In the genomic region with DNA sequence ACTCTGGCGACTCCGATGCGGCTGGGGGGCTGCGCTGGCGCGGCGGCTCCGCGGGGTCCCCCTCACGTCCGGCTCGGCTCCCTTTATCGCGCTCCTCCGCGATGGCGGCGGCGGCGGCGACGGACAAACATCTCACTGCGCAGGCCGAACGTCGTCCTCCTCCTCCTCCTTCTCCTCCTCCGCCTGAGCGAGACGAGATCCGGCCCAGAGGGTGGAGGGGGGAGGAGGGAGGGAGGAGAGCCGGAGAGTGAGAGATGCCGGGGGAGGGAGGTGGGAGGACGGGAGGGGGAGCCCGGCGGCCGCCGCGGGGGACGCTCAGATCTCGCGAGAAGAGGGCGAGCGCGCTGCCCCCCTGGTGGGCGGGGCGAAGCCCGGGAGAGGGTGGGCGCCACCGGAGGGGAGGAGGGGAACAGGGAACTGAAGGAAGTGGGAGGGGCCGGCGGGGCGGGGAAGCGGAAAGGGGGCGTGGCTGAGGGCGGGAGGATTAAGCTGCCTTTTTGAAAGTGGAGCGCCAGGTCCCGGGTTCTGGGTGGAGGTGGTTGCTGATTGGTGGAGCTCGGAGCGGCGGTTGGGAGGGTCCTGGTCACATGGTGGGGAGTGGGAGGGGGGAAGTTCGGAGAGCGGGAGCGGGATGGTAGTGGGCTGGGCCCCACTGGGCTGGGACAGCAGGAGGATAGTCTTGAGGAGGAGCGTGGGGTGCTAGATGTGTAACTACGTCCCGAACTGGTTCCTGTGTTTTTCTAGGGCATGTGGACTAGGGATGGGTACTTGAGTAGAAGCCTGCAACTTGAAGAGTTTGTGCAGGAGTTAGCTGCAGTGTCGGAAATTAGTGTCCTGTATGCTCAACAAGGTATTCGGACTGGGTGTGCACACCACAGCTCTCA, we compare ENCODE assay signal across 1 cellular context.
TF ChIP-seq lines count a peak whose summit lies in the region.

A gene (minus strand): TSS at position 159 of the 884 bp plus-strand sequence. CDS start 354 bp downstream, outside the sequence.

TF ChIP-seq in HepG2, 621 proteins besides CTCF, POLR2A, EP300 and RAD21 (continued from another document and continues in another):
- TF ChIP-seq, protein P1, sequence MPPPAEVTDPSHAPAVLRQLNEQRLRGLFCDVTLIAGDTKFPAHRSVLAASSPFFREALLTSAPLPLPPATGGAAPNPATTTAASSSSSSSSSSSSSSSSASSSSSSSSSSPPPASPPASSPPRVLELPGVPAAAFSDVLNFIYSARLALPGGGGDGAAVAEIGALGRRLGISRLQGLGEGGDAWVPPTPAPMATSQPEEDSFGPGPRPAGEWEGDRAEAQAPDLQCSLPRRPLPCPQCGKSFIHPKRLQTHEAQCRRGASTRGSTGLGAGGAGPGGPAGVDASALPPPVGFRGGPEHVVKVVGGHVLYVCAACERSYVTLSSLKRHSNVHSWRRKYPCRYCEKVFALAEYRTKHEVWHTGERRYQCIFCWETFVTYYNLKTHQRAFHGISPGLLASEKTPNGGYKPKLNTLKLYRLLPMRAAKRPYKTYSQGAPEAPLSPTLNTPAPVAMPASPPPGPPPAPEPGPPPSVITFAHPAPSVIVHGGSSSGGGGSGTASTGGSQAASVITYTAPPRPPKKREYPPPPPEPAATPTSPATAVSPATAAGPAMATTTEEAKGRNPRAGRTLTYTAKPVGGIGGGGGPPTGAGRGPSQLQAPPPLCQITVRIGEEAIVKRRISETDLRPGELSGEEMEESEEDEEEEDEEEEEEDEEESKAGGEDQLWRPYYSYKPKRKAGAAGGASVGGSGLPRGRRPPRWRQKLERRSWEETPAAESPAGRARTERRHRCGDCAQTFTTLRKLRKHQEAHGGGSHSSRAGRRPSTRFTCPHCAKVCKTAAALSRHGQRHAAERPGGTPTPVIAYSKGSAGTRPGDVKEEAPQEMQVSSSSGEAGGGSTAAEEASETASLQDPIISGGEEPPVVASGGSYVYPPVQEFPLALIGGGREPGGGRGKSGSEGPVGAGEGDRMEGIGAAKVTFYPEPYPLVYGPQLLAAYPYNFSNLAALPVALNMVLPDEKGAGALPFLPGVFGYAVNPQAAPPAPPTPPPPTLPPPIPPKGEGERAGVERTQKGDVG (CRISPR knock-in tag; IDR thresholded peaks at IDR 0.05; ENCODE audit: borderline replicate concordance), result peak; percentile 62; the same call in 1 of the 2 replicates
- TF ChIP-seq, protein P2, sequence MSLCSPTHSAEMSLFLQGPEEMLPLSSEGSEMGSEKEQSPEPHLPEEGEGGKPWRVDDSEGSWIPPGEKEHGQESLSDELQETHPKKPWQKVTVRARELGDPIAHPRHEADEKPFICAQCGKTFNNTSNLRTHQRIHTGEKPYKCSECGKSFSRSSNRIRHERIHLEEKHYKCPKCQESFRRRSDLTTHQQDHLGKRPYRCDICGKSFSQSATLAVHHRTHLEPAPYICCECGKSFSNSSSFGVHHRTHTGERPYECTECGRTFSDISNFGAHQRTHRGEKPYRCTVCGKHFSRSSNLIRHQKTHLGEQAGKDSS (CRISPR knock-in tag; IDR thresholded peaks at IDR 0.05; ENCODE audit: borderline replicate concordance, low read depth), result 0 out of 2 replicates have a peak, but pooled peaks have one; percentile 9
- peak; percentile 90 for TF ChIP-seq SAP130 (CRISPR knock-in tag; IDR thresholded peaks at IDR 0.05; ENCODE audit: low read depth)
- TF ChIP-seq NR2F6 (IDR thresholded peaks at IDR 0.05), result no peak
- TF ChIP-seq NR2F6 (CRISPR knock-in tag; IDR thresholded peaks at IDR 0.05), result peak; percentile 22; the same call in 1 of the 2 replicates
- TF ChIP-seq, protein P3, sequence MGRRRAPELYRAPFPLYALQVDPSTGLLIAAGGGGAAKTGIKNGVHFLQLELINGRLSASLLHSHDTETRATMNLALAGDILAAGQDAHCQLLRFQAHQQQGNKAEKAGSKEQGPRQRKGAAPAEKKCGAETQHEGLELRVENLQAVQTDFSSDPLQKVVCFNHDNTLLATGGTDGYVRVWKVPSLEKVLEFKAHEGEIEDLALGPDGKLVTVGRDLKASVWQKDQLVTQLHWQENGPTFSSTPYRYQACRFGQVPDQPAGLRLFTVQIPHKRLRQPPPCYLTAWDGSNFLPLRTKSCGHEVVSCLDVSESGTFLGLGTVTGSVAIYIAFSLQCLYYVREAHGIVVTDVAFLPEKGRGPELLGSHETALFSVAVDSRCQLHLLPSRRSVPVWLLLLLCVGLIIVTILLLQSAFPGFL (CRISPR knock-in tag; IDR thresholded peaks at IDR 0.05), result no peak
- peak; percentile 79; the same call in 1 of the 2 replicates for TF ChIP-seq ZC3H13 (CRISPR knock-in tag; IDR thresholded peaks at IDR 0.05)
- TF ChIP-seq KDM3A (CRISPR knock-in tag; IDR thresholded peaks at IDR 0.05; ENCODE audit: low read depth), result no peak
- TF ChIP-seq, protein P4, sequence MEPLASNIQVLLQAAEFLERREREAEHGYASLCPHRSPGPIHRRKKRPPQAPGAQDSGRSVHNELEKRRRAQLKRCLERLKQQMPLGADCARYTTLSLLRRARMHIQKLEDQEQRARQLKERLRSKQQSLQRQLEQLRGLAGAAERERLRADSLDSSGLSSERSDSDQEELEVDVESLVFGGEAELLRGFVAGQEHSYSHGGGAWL (CRISPR knock-in tag; IDR thresholded peaks at IDR 0.05), result 0 out of 2 replicates have a peak, but pooled peaks have one; percentile 18
- TF ChIP-seq CREM (IDR thresholded peaks at IDR 0.05), result 0 out of 2 replicates have a peak, but pooled peaks have one; percentile 7
- no peak for TF ChIP-seq CREM (CRISPR knock-in tag; IDR thresholded peaks at IDR 0.05)
- TF ChIP-seq, protein P5, sequence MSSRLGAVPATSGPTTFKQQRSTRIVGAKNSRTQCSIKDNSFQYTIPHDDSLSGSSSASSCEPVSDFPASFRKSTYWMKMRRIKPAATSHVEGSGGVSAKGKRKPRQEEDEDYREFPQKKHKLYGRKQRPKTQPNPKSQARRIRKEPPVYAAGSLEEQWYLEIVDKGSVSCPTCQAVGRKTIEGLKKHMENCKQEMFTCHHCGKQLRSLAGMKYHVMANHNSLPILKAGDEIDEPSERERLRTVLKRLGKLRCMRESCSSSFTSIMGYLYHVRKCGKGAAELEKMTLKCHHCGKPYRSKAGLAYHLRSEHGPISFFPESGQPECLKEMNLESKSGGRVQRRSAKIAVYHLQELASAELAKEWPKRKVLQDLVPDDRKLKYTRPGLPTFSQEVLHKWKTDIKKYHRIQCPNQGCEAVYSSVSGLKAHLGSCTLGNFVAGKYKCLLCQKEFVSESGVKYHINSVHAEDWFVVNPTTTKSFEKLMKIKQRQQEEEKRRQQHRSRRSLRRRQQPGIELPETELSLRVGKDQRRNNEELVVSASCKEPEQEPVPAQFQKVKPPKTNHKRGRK (CRISPR knock-in tag; IDR thresholded peaks at IDR 0.05), result no peak
- TF ChIP-seq GABPA (IDR thresholded peaks at IDR 0.05; ENCODE audit: low read depth, low read length), result peak; percentile 44
- TF ChIP-seq GABPA (CRISPR knock-in tag; IDR thresholded peaks at IDR 0.05; ENCODE audit: low read depth), result peak; percentile 78
- TF ChIP-seq, protein P6, sequence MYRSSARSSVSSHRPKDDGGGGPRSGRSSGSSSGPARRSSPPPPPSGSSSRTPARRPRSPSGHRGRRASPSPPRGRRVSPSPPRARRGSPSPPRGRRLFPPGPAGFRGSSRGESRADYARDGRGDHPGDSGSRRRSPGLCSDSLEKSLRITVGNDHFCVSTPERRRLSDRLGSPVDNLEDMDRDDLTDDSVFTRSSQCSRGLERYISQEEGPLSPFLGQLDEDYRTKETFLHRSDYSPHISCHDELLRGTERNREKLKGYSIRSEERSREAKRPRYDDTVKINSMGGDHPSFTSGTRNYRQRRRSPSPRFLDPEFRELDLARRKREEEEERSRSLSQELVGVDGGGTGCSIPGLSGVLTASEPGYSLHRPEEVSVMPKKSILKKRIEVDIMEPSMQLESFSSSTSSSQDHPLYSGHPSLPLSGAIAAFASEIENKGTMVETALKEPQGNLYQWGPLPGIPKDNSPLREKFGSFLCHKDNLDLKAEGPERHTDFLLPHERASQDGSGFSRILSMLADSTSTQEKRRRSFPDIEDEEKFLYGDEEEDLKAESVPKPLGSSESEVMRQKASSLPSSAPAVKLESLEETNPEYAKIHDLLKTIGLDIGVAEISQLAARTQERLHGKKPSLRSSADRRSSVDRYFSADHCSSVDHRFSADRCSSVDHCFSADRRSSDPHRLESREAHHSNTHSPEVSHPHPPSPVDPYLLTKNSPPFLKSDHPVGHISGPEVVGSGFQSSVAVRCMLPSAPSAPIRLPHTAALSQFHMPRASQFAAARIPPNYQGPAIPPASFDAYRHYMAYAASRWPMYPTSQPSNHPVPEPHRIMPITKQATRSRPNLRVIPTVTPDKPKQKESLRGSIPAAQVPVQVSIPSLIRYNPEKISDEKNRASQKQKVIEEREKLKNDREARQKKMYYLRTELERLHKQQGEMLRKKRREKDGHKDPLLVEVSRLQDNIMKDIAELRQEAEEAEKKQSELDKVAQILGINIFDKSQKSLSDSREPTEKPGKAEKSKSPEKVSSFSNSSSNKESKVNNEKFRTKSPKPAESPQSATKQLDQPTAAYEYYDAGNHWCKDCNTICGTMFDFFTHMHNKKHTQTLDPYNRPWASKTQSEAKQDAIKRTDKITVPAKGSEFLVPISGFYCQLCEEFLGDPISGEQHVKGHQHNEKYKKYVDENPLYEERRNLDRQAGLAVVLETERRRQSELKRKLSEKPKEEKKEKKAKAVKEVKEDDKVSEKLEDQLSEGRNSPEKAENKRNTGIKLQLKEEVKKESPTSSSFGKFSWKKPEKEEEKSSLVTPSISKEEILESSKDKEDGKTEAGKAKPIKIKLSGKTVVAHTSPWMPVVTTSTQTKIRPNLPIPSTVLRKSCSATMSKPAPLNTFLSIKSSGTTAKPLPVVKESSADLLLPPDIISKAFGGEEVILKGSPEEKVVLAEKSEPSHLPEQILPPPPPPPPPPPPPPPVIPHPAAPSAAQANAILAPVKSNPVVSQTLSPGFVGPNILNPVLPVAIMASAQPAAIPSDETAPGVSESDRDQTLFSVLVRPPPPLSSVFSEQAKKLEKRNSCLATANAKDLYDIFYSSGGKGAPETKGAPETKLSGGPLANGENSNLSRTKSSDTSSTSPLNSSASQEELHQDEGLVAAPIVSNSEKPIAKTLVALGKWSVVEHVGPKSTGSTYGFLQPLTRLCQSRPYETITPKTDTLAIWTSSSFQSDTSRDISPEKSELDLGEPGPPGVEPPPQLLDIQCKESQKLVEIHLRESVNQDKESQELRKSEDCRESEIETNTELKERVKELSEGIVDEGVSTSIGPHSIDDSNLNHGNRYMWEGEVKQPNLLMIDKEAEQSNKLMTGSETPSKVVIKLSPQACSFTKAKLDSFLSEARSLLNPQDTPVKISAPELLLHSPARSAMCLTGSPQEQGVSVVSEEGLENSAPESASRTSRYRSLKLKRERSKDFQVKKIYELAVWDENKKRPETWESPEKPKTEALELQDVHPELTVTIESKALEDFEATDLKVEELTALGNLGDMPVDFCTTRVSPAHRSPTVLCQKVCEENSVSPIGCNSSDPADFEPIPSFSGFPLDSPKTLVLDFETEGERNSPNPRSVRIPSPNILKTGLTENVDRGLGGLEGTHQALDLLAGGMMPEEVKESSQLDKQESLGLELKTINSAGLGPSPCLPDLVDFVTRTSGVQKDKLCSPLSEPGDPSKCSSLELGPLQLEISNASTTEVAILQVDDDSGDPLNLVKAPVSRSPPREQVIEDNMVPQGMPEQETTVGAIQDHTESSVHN (CRISPR knock-in tag; IDR thresholded peaks at IDR 0.05), result no peak
- TF ChIP-seq, protein P7, sequence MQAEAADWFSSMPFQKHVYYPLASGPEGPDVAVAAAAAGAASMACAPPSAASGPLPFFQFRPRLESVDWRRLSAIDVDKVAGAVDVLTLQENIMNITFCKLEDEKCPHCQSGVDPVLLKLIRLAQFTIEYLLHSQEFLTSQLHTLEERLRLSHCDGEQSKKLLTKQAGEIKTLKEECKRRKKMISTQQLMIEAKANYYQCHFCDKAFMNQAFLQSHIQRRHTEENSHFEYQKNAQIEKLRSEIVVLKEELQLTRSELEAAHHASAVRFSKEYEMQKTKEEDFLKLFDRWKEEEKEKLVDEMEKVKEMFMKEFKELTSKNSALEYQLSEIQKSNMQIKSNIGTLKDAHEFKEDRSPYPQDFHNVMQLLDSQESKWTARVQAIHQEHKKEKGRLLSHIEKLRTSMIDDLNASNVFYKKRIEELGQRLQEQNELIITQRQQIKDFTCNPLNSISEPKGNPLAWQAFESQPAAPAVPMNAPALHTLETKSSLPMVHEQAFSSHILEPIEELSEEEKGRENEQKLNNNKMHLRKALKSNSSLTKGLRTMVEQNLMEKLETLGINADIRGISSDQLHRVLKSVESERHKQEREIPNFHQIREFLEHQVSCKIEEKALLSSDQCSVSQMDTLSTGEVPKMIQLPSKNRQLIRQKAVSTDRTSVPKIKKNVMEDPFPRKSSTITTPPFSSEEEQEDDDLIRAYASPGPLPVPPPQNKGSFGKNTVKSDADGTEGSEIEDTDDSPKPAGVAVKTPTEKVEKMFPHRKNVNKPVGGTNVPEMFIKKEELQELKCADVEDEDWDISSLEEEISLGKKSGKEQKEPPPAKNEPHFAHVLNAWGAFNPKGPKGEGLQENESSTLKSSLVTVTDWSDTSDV (CRISPR knock-in tag; IDR thresholded peaks at IDR 0.05), result no peak
- TF ChIP-seq FOXO1 (CRISPR knock-in tag; IDR thresholded peaks at IDR 0.05), result peak; percentile 18; the same call in 1 of the 2 replicates
- TF ChIP-seq TMF1 (CRISPR knock-in tag; IDR thresholded peaks at IDR 0.05; ENCODE audit: low read depth), result peak; percentile 28; the same call in 1 of the 2 replicates
- TF ChIP-seq ZFAT (CRISPR knock-in tag; conservative IDR thresholded peaks at IDR 0.05), result no peak
- no peak for TF ChIP-seq KLF15 (CRISPR knock-in tag; IDR thresholded peaks at IDR 0.05; ENCODE audit: borderline replicate concordance)
- TF ChIP-seq ZNF816 (CRISPR knock-in tag; IDR thresholded peaks at IDR 0.05; ENCODE audit: borderline replicate concordance), result no peak
- TF ChIP-seq ZNF326 (CRISPR knock-in tag; IDR thresholded peaks at IDR 0.05; ENCODE audit: borderline replicate concordance), result no peak
